8 cellular contexts compared by ENCODE assay signal in the genomic region with DNA sequence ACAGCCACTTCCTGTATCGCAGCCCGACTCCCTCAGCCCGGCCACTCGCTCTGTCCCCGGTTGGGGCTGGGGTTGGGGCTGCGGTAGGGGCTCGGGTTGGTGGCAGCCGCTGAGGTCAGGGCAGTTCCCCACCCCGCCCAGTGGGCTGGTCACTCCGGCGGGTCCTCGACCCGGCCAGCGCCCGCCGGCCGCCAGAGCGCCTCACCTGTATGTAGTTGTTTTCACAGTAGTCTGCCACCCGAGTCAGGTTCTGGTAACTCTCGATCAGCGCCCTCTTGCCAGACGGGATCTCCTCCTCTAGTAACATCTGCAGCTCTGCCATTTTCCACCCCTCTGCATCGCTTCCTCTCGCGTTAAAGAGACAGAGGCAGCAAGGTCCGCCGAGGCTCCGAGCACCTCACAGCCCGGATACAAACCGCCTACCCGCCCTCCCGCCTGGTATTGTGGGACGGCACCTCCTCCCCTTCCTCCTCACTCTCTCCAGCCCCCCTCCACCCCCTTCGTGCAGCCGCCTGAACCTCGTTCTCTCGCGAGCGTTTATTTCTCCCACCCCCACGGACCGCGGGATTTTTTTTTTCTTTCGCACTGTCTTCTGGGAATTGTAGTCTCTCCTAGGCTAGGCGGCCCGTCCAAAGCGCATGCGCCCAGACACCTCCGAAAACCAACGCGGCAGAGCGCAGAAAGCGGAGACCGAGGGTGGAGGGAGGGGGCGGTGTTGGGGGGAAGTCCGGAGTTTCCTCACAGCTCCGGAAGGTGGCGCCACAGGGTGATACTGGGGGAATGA. TPM values are rescaled to one million over a fixed set of nuclear protein-coding genes. Genes with fewer than 3 reads are reported as not detected.
A peak's percentile ranks its signal among the peaks of the same experiment; 100 is the strongest.
DNase-seq lines count a peak whose midpoint lies in the region; ATAC-seq and TF ChIP-seq lines count a peak whose summit lies in the region.

A gene (minus strand): TSS at position 417 of the 784 bp plus-strand sequence. CDS start 95 bp downstream, at position 322.

- H3K4me3 ChIP-seq in AG04449 (ENCODE audit: low read depth, low read length) (peak within 1 kb of the TSS; percentile 85), breast epithelium (peak within 1 kb of the TSS; percentile 78 to 99 (median 95)), iPS-18a (ENCODE audit: low read length) (peak within 1 kb of the TSS; percentile 97), skeletal muscle satellite cell (ENCODE audit: low read length) (peak within 1 kb of the TSS; percentile 98)

- H3K9me3 ChIP-seq in breast epithelium (no peaks in the 10 kb centered on the region), iPS-18a (ENCODE audit: control insufficient read depth, low read depth, low read length) (no peaks in the 10 kb centered on the region), skeletal muscle satellite cell (replicated peaks; ENCODE audit: low read length) (no peaks in the 10 kb centered on the region)

- H3K27me3 ChIP-seq in breast epithelium (no peaks in the 10 kb centered on the region), iPS-18a (ENCODE audit: control insufficient read depth, insufficient read depth, low read length) (no peaks in the 10 kb centered on the region), skeletal muscle satellite cell (ENCODE audit: control insufficient read depth, insufficient read depth, low read length) (peaks cover 14% of the 10 kb centered on the region)

- DNase-seq in AG04449 (ENCODE audit: low read depth, low spot score) (peak; percentile 92), NCI-H2196 treated with DMSO at 0.1 percent for 48 hours (lab: John Stamatoyannopoulos, UW; ENCODE audit: unreplicated experiment) (peak; percentile 82), breast epithelium (ENCODE audit: low spot score in 2 of 2) (peak; percentile 98)

- H3K36me3 ChIP-seq in breast epithelium (no peaks in the 10 kb centered on the region), iPS-18a (ENCODE audit: control insufficient read depth, low read depth, low read length) (no peaks in the 10 kb centered on the region), skeletal muscle satellite cell (ENCODE audit: insufficient read depth, low read length) (no peaks in the 10 kb centered on the region)

- ATAC-seq in GM18868 (IDR thresholded peaks at IDR 0.05; ENCODE audit: unreplicated experiment) (peak; percentile 74), HG03108 (IDR thresholded peaks at IDR 0.05; ENCODE audit: unreplicated experiment) (peak; percentile 61)

- POLR2A ChIA-PET in AG04449 (lab: Yijun Ruan, JAX), result interaction anchor here (0.7 kb wide), 1 partner anchor 164 kb away, joined by 3 read pairs; no protein-coding TSS in a partner anchor

- CTCF ChIA-PET in AG04449 (lab: Yijun Ruan, JAX), result interaction anchor here (0.6 to 3.0 kb wide), 25 partner anchors 11 to 167 kb away, joined by 3 to 38 read pairs (median 5); no protein-coding TSS in a partner anchor

- TF ChIP-seq POLR2A in breast epithelium (IDR thresholded peaks at IDR 0.05), result peak; percentile 96

- peak within 1 kb of the TSS; percentile 91 for H3K9ac ChIP-seq in iPS-18a (ENCODE audit: low read length)
- H3K9ac ChIP-seq in skeletal muscle satellite cell (ENCODE audit: low read depth, low read length), result peak within 1 kb of the TSS; percentile 89

- peak within 1 kb of the TSS; percentile 82 for H3K4me2 ChIP-seq in skeletal muscle satellite cell (ENCODE audit: low read length)

- no peaks in the 10 kb centered on the region for H3K4me1 ChIP-seq in breast epithelium
- peaks cover 12% of the 10 kb centered on the region for H3K4me1 ChIP-seq in iPS-18a (ENCODE audit: control insufficient read depth, low read depth, low read length)
- H3K4me1 ChIP-seq in skeletal muscle satellite cell (ENCODE audit: control insufficient read depth, insufficient read depth, low read length), result peaks cover 14% of the 10 kb centered on the region

- intact Hi-C loops in breast epithelium (cut with DNase I; ENCODE audit: low total_unique reads), result loop anchor here (10.0 kb wide), 1 partner anchor 496 kb away; no protein-coding TSS in a partner anchor

- peak; percentile 68 for TF ChIP-seq CTCF in AG04449 (IDR thresholded peaks at IDR 0.05; ENCODE audit: insufficient read depth, low read length, missing control alignments)
- TF ChIP-seq CTCF in VCaP (conservative IDR thresholded peaks at IDR 0.05), result peak; percentile 85
- TF ChIP-seq CTCF in breast epithelium (IDR thresholded peaks at IDR 0.05), result peak in 1 of 3 donors; percentile 68

- peak within 1 kb of the TSS; percentile 90 for H3K27ac ChIP-seq in VCaP
- H3K27ac ChIP-seq in breast epithelium, result peak within 1 kb of the TSS; percentile 99 to 100
- H3K27ac ChIP-seq in iPS-18a (ENCODE audit: low read length), result peak within 1 kb of the TSS; percentile 80

RNA-seq across cellular contexts. Expression of the gene that starts here (rescaled TPM):
- 10 to 100 TPM; 50.5 to 75.7 (median 56.6) TPM for total RNA-seq in breast epithelium
- 37.5 and 43.2 TPM in 2 replicates for total RNA-seq in skeletal muscle satellite cell (2012; rRNA removed)

Comparison
In these comparisons a context has a peak if more than half of its experiments do, and no peak if none do; other contexts are left out.
1. Peak in every context shown above with its lines: DNase-seq, ATAC-seq, H3K4me3 ChIP-seq and H3K27ac ChIP-seq.